ENCODE assay signal across 8 cellular contexts in genomic region chr15:65032823-65033537, GRCh38. TPM values are rescaled to one million over a fixed set of nuclear protein-coding genes. Genes with fewer than 3 reads are reported as not detected.
A peak's percentile ranks its signal among the peaks of the same experiment; 100 is the strongest.
DNase-seq lines count a peak whose midpoint lies in the region; ATAC-seq, FAIRE-seq and TF ChIP-seq lines count a peak whose summit lies in the region.

No MANE protein-coding gene starts in this region.

- H3K4me3 Mint-ChIP-seq in activated T-cell treated with anti-CD3 and anti-CD28 coated beads, Interleukin-2, amount 50 U/mL, for 24 hours: no peak overlapping the region

- TF ChIP-seq POLR2A in H54 (IDR thresholded peaks at IDR 0.05; ENCODE audit: low read depth, low read length): no peak

- H3K36me3 Mint-ChIP-seq in activated T-cell treated with anti-CD3 and anti-CD28 coated beads, Interleukin-2, amount 50 U/mL, for 24 hours (ENCODE audit: low read depth): peaks cover 11% of the 10 kb centered on the region

- peaks cover 18% of the 10 kb centered on the region for H3K4me1 Mint-ChIP-seq in activated T-cell treated with anti-CD3 and anti-CD28 coated beads, Interleukin-2, amount 50 U/mL, for 24 hours (ENCODE audit: low read depth)

- H3K27me3 ChIP-seq in BJ (ENCODE audit: control insufficient read depth, insufficient read depth, low read length): peaks cover 3% of the 10 kb centered on the region; the same call in 1 of the 2 replicates
- H3K27me3 ChIP-seq in parathyroid adenoma (ENCODE audit: control insufficient read depth, insufficient read depth, low read length): no peaks in the 10 kb centered on the region

- H3K36me3 ChIP-seq in BJ (ENCODE audit: control insufficient read depth, insufficient read depth, low read length) (no peaks in the 10 kb centered on the region), parathyroid adenoma (ENCODE audit: control insufficient read depth, insufficient read depth, low read length) (no peaks in the 10 kb centered on the region)

- H3K79me2 ChIP-seq in parathyroid adenoma: no peaks in the 10 kb centered on the region

- H3K4me3 ChIP-seq in BJ (ENCODE audit: low read depth, low read length) (no peak overlapping the region), parathyroid adenoma (ENCODE audit: low read depth, low read length) (no peak overlapping the region)

- peak overlapping the region; percentile 53 for H2AFZ ChIP-seq in parathyroid adenoma

- no peaks in the 10 kb centered on the region for H3K9me3 Mint-ChIP-seq in activated T-cell treated with anti-CD3 and anti-CD28 coated beads, Interleukin-2, amount 50 U/mL, for 24 hours

- CTCF ChIA-PET in BJ (lab: Yijun Ruan, JAX): interaction anchor here (0.6 to 3.1 kb wide), 15 partner anchors 11 to 346 kb away, joined by 3 to 45 read pairs (median 6); partner anchors contain the start of genes KBTBD13 and SLC51B

- no peak overlapping the region for H3K9ac ChIP-seq in parathyroid adenoma

- peak; percentile 81 for FAIRE-seq in H54 (lab: Jason Lieb, UNC)

- no peak overlapping the region for H3K27ac ChIP-seq in parathyroid adenoma

- TF ChIP-seq CTCF in BJ (IDR thresholded peaks at IDR 0.05; ENCODE audit: insufficient read depth, low read depth, low read length) (peak; percentile 75), parathyroid adenoma (IDR thresholded peaks at IDR 0.05) (peak; percentile 42)

- H3K27me3 Mint-ChIP-seq in activated T-cell treated with anti-CD3 and anti-CD28 coated beads, Interleukin-2, amount 50 U/mL, for 24 hours: peaks cover 14% of the 10 kb centered on the region

- POLR2A ChIA-PET in BJ (lab: Charles Lee): no interaction called here

- no peaks in the 10 kb centered on the region for H3K9me3 ChIP-seq in parathyroid adenoma (ENCODE audit: control insufficient read depth, low read length)

- no peak for DNase-seq in BJ (ENCODE audit: low read depth)
- DNase-seq in H54 (ENCODE audit: insufficient read length, low spot score): peak; percentile 49
- peak; percentile 50 for DNase-seq in NCI-H774 (lab: John Stamatoyannopoulos, UW)
- peak; percentile 48 for DNase-seq in activated T-cell treated with anti-CD3 and anti-CD28 coated beads, Interleukin-2, amount 50 U/mL, for 24 hours
- DNase-seq in foreskin melanocyte: peak; percentile 57

- ATAC-seq in GM18517 (IDR thresholded peaks at IDR 0.05; ENCODE audit: unreplicated experiment) (no peak), HG02970 (IDR thresholded peaks at IDR 0.05; ENCODE audit: low FRiP score, unreplicated experiment) (no peak)

- H3K4me2 ChIP-seq in parathyroid adenoma (ENCODE audit: low read length): no peak overlapping the region

- no peaks in the 10 kb centered on the region for H3K4me1 ChIP-seq in parathyroid adenoma

- H3K27ac Mint-ChIP-seq in activated T-cell treated with anti-CD3 and anti-CD28 coated beads, Interleukin-2, amount 50 U/mL, for 24 hours: no peak overlapping the region

RNA-seq across cellular contexts. Expression of gene MTFMT, which starts 3.5 kb away (rescaled TPM):
- polyA plus RNA-seq in BJ (2011; rRNA removed): 6.4 and 9.6 TPM in 2 replicates
- 2.9 and 3.2 TPM in 2 replicates for polyA minus RNA-seq in BJ (2011; rRNA and poly(A)+ RNA removed)

RNA-seq across cellular contexts. Expression of gene SLC51B, which starts 12.2 kb away (rescaled TPM):
- polyA plus RNA-seq in BJ (2011; rRNA removed): not detected in 2 replicates
- polyA minus RNA-seq in BJ (2011; rRNA and poly(A)+ RNA removed): not detected in 2 replicates

RNA-seq across cellular contexts. Expression of gene RASL12, which starts 34.8 kb away (rescaled TPM):
- 0.12 and 0.16 TPM in 2 replicates for polyA plus RNA-seq in BJ (2011; rRNA removed)
- polyA minus RNA-seq in BJ (2011; rRNA and poly(A)+ RNA removed): not detected in 2 replicates

RNA-seq across cellular contexts. Expression of gene SPG21, which starts 43.3 kb away (rescaled TPM):
- polyA plus RNA-seq in BJ (2011; rRNA removed): 54.7 and 59.9 TPM in 2 replicates
- 34.5 TPM in 2 replicates for polyA minus RNA-seq in BJ (2011; rRNA and poly(A)+ RNA removed)

RNA-seq across cellular contexts. Expression of gene KBTBD13, which starts 43.6 kb away (rescaled TPM):
- polyA plus RNA-seq in BJ (2011; rRNA removed): not detected in 2 replicates
- not detected in 2 replicates for polyA minus RNA-seq in BJ (2011; rRNA and poly(A)+ RNA removed)
